In the genomic region with DNA sequence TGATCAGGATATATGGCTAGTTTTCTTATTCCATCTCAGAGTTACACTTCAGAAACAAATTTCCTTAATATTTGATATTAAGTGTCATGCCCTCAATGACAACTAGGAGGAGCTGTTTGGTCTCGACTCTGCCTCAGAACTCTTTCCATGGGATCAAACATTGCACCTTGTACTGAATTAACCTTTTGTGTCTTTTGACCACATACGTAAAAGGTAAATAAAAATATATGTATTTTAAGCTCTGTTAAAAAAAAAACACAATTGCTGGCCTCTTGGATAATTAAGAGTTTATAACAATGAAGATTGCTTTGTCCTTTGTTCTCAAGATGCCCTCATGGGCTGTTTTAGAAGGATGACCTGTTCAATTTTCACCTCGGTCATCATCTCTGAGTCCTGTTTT, we compare ENCODE assay signal across 1 cellular context.
TF ChIP-seq lines count a peak whose summit lies in the region.

No MANE protein-coding gene starts in this region.

TF ChIP-seq in GM23338, 12 proteins besides CTCF, POLR2A, EP300 and RAD21:
- TF ChIP-seq JUNB (IDR thresholded peaks at IDR 0.05; ENCODE audit: unreplicated experiment) = no peak
- no peak for TF ChIP-seq CREB1 (CRISPR knock-in tag; IDR thresholded peaks at IDR 0.05; ENCODE audit: low read depth)
- TF ChIP-seq, protein P1, sequence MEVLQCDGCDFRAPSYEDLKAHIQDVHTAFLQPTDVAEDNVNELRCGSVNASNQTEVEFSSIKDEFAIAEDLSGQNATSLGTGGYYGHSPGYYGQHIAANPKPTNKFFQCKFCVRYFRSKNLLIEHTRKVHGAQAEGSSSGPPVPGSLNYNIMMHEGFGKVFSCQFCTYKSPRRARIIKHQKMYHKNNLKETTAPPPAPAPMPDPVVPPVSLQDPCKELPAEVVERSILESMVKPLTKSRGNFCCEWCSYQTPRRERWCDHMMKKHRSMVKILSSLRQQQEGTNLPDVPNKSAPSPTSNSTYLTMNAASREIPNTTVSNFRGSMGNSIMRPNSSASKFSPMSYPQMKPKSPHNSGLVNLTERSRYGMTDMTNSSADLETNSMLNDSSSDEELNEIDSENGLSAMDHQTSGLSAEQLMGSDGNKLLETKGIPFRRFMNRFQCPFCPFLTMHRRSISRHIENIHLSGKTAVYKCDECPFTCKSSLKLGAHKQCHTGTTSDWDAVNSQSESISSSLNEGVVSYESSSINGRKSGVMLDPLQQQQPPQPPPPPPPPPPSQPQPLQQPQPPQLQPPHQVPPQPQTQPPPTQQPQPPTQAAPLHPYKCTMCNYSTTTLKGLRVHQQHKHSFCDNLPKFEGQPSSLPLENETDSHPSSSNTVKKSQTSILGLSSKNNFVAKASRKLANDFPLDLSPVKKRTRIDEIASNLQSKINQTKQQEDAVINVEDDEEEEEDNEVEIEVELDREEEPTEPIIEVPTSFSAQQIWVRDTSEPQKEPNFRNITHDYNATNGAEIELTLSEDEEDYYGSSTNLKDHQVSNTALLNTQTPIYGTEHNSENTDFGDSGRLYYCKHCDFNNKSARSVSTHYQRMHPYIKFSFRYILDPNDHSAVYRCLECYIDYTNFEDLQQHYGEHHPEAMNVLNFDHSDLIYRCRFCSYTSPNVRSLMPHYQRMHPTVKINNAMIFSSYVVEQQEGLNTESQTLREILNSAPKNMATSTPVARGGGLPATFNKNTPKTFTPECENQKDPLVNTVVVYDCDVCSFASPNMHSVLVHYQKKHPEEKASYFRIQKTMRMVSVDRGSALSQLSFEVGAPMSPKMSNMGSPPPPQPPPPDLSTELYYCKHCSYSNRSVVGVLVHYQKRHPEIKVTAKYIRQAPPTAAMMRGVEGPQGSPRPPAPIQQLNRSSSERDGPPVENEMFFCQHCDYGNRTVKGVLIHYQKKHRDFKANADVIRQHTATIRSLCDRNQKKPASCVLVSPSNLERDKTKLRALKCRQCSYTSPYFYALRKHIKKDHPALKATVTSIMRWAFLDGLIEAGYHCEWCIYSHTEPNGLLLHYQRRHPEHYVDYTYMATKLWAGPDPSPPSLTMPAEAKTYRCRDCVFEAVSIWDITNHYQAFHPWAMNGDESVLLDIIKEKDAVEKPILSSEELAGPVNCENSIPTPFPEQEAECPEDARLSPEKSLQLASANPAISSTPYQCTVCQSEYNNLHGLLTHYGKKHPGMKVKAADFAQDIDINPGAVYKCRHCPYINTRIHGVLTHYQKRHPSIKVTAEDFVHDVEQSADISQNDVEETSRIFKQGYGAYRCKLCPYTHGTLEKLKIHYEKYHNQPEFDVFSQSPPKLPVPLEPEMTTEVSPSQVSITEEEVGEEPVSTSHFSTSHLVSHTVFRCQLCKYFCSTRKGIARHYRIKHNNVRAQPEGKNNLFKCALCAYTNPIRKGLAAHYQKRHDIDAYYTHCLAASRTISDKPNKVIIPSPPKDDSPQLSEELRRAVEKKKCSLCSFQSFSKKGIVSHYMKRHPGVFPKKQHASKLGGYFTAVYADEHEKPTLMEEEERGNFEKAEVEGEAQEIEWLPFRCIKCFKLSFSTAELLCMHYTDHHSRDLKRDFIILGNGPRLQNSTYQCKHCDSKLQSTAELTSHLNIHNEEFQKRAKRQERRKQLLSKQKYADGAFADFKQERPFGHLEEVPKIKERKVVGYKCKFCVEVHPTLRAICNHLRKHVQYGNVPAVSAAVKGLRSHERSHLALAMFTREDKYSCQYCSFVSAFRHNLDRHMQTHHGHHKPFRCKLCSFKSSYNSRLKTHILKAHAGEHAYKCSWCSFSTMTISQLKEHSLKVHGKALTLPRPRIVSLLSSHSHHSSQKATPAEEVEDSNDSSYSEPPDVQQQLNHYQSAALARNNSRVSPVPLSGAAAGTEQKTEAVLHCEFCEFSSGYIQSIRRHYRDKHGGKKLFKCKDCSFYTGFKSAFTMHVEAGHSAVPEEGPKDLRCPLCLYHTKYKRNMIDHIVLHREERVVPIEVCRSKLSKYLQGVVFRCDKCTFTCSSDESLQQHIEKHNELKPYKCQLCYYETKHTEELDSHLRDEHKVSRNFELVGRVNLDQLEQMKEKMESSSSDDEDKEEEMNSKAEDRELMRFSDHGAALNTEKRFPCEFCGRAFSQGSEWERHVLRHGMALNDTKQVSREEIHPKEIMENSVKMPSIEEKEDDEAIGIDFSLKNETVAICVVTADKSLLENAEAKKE (CRISPR knock-in tag; IDR thresholded peaks at IDR 0.05) = no peak
- no peak for TF ChIP-seq REST (IDR thresholded peaks at IDR 0.05; ENCODE audit: unreplicated experiment)
- no peak for TF ChIP-seq POLR2AphosphoS5 (IDR thresholded peaks at IDR 0.05; ENCODE audit: low read depth)
